ENCODE assay signal across 27 cellular contexts in the genomic region with DNA sequence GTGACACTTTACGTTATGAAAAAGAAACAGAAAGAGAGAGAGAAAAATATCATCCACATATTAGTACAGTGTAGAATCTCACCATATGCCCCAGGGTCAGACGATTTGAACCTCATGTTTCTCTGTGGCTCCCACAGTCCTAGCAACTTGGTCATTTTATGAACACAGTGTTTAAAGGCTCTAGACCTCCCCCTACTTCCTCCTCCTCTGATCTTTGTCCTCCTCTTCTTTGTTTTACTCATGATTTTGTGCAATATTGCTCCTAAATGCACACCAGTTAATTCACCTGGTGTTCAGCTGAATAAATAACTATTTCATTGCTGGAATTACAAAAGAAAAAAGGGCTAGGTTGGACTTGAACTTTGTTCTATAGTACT. TPM values are rescaled to one million over a fixed set of nuclear protein-coding genes. Genes with fewer than 3 reads are reported as not detected.
DNase-seq lines count a peak whose midpoint lies in the region; ATAC-seq and TF ChIP-seq lines count a peak whose summit lies in the region.
"Had no signal": no experiment of that assay in that cellular context is flagged by ENCODE, and none has a peak within 500 bp of the region (broad histone marks: within the 10 kb centered on the region; RNA-seq: fewer than 3 reads in every experiment).

No MANE protein-coding gene starts in this region.

- intact Hi-C loops in mucosa of descending colon (cut with DNase I, micrococcal nuclease), result no loop called here

- 36 to 74% methylated on average over 2 of the region's 2 CpGs for WGBS in gastroesophageal sphincter (ENCODE audit: low coverage in 1 of 2), 2 donors

- H3K27ac ChIP-seq in gastroesophageal sphincter, result no peak overlapping the region
- H3K27ac ChIP-seq: 22Rv1, C4-2B, RWPE1 had no signal

- H3K36me3 ChIP-seq in gastroesophageal sphincter, result no peaks in the 10 kb centered on the region
- no peaks in the 10 kb centered on the region for H3K36me3 ChIP-seq in mucosa of descending colon (ENCODE audit: low read depth)

- no peaks in the 10 kb centered on the region for H3K27me3 ChIP-seq in gastroesophageal sphincter

- ATAC-seq in HG02885 (IDR thresholded peaks at IDR 0.05; ENCODE audit: poor library complexity, unreplicated experiment) (peak; percentile 56), left lobe of liver (peak; percentile 82), gastroesophageal sphincter (no peak), mucosa of descending colon (no peak)
- ATAC-seq: CD8-positive, alpha-beta T cell; Panc1; T-cell had no signal

- H3K9me3 ChIP-seq in gastroesophageal sphincter (peaks cover 0 to 15% (median 0%) of the 10 kb centered on the region in 3 donors), mucosa of descending colon (peaks cover 12% of the 10 kb centered on the region)

- H3K4me3 ChIP-seq in gastroesophageal sphincter, result no peak overlapping the region
- no peak overlapping the region for H3K4me3 ChIP-seq in mucosa of descending colon

- H3K4me1 ChIP-seq in gastroesophageal sphincter, result no peaks in the 10 kb centered on the region
- no peaks in the 10 kb centered on the region for H3K4me1 ChIP-seq in mucosa of descending colon (ENCODE audit: low read depth)
- H3K4me1 ChIP-seq: Caco-2 had no signal

- no peak for TF ChIP-seq EP300 in gastroesophageal sphincter (IDR thresholded peaks at IDR 0.05)

- DNase-seq in NOMO-1 treated with DMSO at 0.1 percent for 48 hours (lab: John Stamatoyannopoulos, UW; ENCODE audit: unreplicated experiment) (peak; percentile 15), NOMO-1 treated with dmso at 0.1 percent for 144 hours (lab: John Stamatoyannopoulos, UW; ENCODE audit: unreplicated experiment) (no peak), left lobe of liver (ENCODE audit: low spot score) (no peak), NCI-H446 treated with DMSO at 0.1 percent for 48 hours (lab: John Stamatoyannopoulos, UW) (no peak), NCI-H187 treated with DMSO at 0.1 percent for 48 hours (lab: John Stamatoyannopoulos, UW) (no peak), mucosa of descending colon (no peak)
- DNase-seq: Caco-2; CD8-positive, alpha-beta T cell; H7; Karpas-422; MV-4-11; NCI-H1105; NCI-H1436 treated with DMSO at 0.1 percent for 48 hours; NCI-H1930; NCI-H2107; NCI-H446; NCI-H526; SHP77; T-cell had no signal

- TF ChIP-seq CTCF in gastroesophageal sphincter (IDR thresholded peaks at IDR 0.05), result no peak
- no peak for TF ChIP-seq CTCF in mucosa of descending colon (IDR thresholded peaks at IDR 0.05)

- TF ChIP-seq POLR2A in gastroesophageal sphincter (IDR thresholded peaks at IDR 0.05), result no peak

RNA-seq across cellular contexts. Expression of a gene that starts 18.2 kb away (rescaled TPM):
- total RNA-seq in left lobe of liver, result 15.9 TPM
- total RNA-seq in gastroesophageal sphincter, result 1 to 10 TPM in 1 of 4 donors, under 1 TPM in 2, not detected in 1; 0.27 to 1.8 (median 0.47) TPM
- total RNA-seq in mucosa of descending colon, result under 1 TPM in 2 of 3 donors, not detected in 1; 0.65 to 0.73 TPM
- total RNA-seq: Caco-2; CD8-positive, alpha-beta T cell; HT-29; M059J had no signal

RNA-seq across cellular contexts. Expression of a gene that starts 47.7 kb away (rescaled TPM):
- total RNA-seq in left lobe of liver (11.8 TPM), gastroesophageal sphincter (10 to 100 TPM; 28.1 to 49.9 (median 45.8) TPM), mucosa of descending colon (10 to 100 TPM; 15.4 to 23.4 (median 15.7) TPM)

Comparison
In these comparisons a context has a peak if more than half of its experiments do, and no peak if none do; other contexts are left out.
1. ATAC-seq: peak in HG02885 (single experiment) and left lobe of liver (single experiment); none in gastroesophageal sphincter (single experiment) and mucosa of descending colon (single experiment).